22 cellular contexts compared by ENCODE assay signal in the genomic region with DNA sequence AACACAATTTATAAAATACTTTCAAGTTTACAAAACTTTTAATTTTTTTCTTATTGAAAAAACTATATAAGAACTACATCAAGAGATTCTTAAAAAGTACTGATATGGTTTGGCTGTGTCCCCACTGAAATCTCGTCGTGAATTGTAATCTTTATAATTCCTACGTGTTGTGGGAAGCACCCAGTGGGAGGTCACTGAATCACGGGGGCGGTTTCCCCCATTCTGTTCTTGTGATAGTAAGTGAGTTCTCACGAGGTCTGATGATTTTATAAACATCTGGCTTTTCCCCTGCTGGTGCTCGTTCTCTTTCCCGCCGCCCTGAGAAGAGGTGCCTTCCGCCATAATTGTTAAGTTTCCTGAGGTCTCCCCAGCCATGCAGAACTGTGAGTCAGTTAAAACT.
DNase-seq lines count a peak whose midpoint lies in the region; ATAC-seq and TF ChIP-seq lines count a peak whose summit lies in the region.
"Had no signal": no experiment of that assay in that cellular context is flagged by ENCODE, and none has a peak within 500 bp of the region (broad histone marks: within the 10 kb centered on the region; RNA-seq: fewer than 3 reads in every experiment).

No MANE protein-coding gene starts in this region.

- no peak overlapping the region for H2BK12ac ChIP-seq in H9 (ENCODE audit: insufficient read length, low read depth, low read length)

- no peak overlapping the region for H3K56ac ChIP-seq in H9 (ENCODE audit: insufficient read length, low read depth, low read length)

- H2BK120ac ChIP-seq in H9 (ENCODE audit: low read depth, low read length, poor library complexity, severe bottlenecking): no peak overlapping the region

- H4K91ac ChIP-seq in H9 (ENCODE audit: insufficient read length, low read depth, low read length): no peak overlapping the region

- TF ChIP-seq POLR2A in spleen (IDR thresholded peaks at IDR 0.05) (no peak), erythroblast (IDR thresholded peaks at IDR 0.05; ENCODE audit: low read length) (no peak)

- no peak overlapping the region for H4K8ac ChIP-seq in H9 (replicated peaks; ENCODE audit: insufficient read length, low read depth, low read length)

- H3K18ac ChIP-seq in H9 (ENCODE audit: insufficient read length, low read depth, low read length): no peak overlapping the region

- H3K4me2 ChIP-seq in H9 (ENCODE audit: insufficient read depth, insufficient read length, low read length) (no peak overlapping the region), MM.1S (ENCODE audit: low read depth, low read length) (no peak overlapping the region)
- H3K4me2 ChIP-seq: BLaER1 had no signal

- H3K4me3 ChIP-seq in endodermal cell (ENCODE audit: low read length): no peak overlapping the region
- no peak overlapping the region for H3K4me3 ChIP-seq in spleen
- no peak overlapping the region for H3K4me3 ChIP-seq in MM.1S (ENCODE audit: low read length)
- H3K4me3 ChIP-seq: BLaER1, SJSA1 had no signal

- H3K27me3 Mint-ChIP-seq in H9 (ENCODE audit: low read depth) (no peaks in the 10 kb centered on the region), WTC11 (ENCODE audit: low read depth) (no peaks in the 10 kb centered on the region), endodermal cell (ENCODE audit: insufficient read depth) (no peaks in the 10 kb centered on the region), progenitor cell of endocrine pancreas (no peaks in the 10 kb centered on the region)

- H3K9me3 ChIP-seq in H9 (ENCODE audit: control insufficient read depth, low read depth, low read length) (no peaks in the 10 kb centered on the region), endodermal cell (ENCODE audit: control insufficient read depth, low read length) (peaks cover 7% of the 10 kb centered on the region), spleen (peaks cover 0 to 13% (median 0%) of the 10 kb centered on the region in 8 donors), MM.1S (replicated peaks; ENCODE audit: insufficient read depth, low read length) (no peaks in the 10 kb centered on the region)
- H3K9me3 ChIP-seq: BLaER1, SJSA1 had no signal

- no peak overlapping the region for H3K23ac ChIP-seq in H9 (ENCODE audit: insufficient read length, low read depth, low read length)

- POLR2A ChIA-PET in WTC11 (lab: Charles Lee): no interaction called here

- H3K4me3 Mint-ChIP-seq in H9 (no peak overlapping the region), WTC11 (no peak overlapping the region), endodermal cell (no peak overlapping the region), progenitor cell of endocrine pancreas (ENCODE audit: low read depth) (no peak overlapping the region)
- H3K4me3 Mint-ChIP-seq: CD4-positive, CD25-positive, alpha-beta regulatory T cell had no signal

- peaks cover 13 to 15% of the 10 kb centered on the region in 2 experiments for H3K4me1 Mint-ChIP-seq in H9
- H3K4me1 Mint-ChIP-seq in WTC11: peaks cover 38% of the 10 kb centered on the region
- peaks cover 19% of the 10 kb centered on the region for H3K4me1 Mint-ChIP-seq in endodermal cell
- H3K4me1 Mint-ChIP-seq in progenitor cell of endocrine pancreas (ENCODE audit: low read depth): peaks cover 45% of the 10 kb centered on the region
- H3K4me1 Mint-ChIP-seq: CD4-positive, CD25-positive, alpha-beta regulatory T cell had no signal

- no peak overlapping the region for H3K14ac ChIP-seq in H9 (ENCODE audit: insufficient read depth, low read length)

- no peaks in the 10 kb centered on the region for H3F3A ChIP-seq in MM.1S (ENCODE audit: insufficient read depth, low read length)

- H2AFZ ChIP-seq in H9 (ENCODE audit: low read length) (no peak overlapping the region), MM.1S (ENCODE audit: low read length) (no peak overlapping the region)

- H2BK5ac ChIP-seq in H9 (ENCODE audit: insufficient read length, low read length): no peak overlapping the region

- H3K79me2 ChIP-seq in H9 (ENCODE audit: insufficient read depth, low read length): peaks cover 2% of the 10 kb centered on the region; the same call in 1 of the 2 replicates
- H3K79me2 ChIP-seq in MM.1S (ENCODE audit: low read length): no peaks in the 10 kb centered on the region

- H3K27ac Mint-ChIP-seq in H9 (peak overlapping the region in 2 of 3 experiments; percentile 34 to 93; a peak in 3 of 7 replicates), WTC11 (peak overlapping the region; percentile 52; the same call in 1 of the 2 replicates), endodermal cell (peak overlapping the region; percentile 56), progenitor cell of endocrine pancreas (peak overlapping the region; percentile 76)
- H3K27ac Mint-ChIP-seq: CD4-positive, CD25-positive, alpha-beta regulatory T cell had no signal

- no peak overlapping the region for H2AK5ac ChIP-seq in H9 (ENCODE audit: insufficient read length, low read length)

- H3K36me3 ChIP-seq in endodermal cell (ENCODE audit: control insufficient read depth, insufficient read depth, low read length) (no peaks in the 10 kb centered on the region), spleen (no peaks in the 10 kb centered on the region), MM.1S (replicated peaks; ENCODE audit: insufficient read depth, low read length) (no peaks in the 10 kb centered on the region)
- H3K36me3 ChIP-seq: BLaER1, SJSA1 had no signal

- no peaks in the 10 kb centered on the region for H3K9me2 ChIP-seq in MM.1S (replicated peaks; ENCODE audit: insufficient read depth, low read length)

- ATAC-seq in WTC11 (no peak), HG03108 (IDR thresholded peaks at IDR 0.05; ENCODE audit: unreplicated experiment) (no peak)
- ATAC-seq: HepG2 had no signal

- H4K20me1 ChIP-seq in H9 (ENCODE audit: control insufficient read depth, insufficient read depth, insufficient read length) (no peaks in the 10 kb centered on the region), MM.1S (ENCODE audit: insufficient read depth, low read length) (no peaks in the 10 kb centered on the region)
- H4K20me1 ChIP-seq: BLaER1 had no signal

- H2BK20ac ChIP-seq in H9 (ENCODE audit: low read depth, low read length, poor library complexity, severe bottlenecking): no peak overlapping the region

- H3K79me1 ChIP-seq in H9 (ENCODE audit: insufficient read depth, low read depth, low read length, poor library complexity, severe bottlenecking): no peaks in the 10 kb centered on the region

- WGBS in H9 (ENCODE audit: extremely low coverage, insufficient read length, low lambda C conversion rate): no CpG with 5 or more reads among the region's 10 CpGs
- WGBS in endodermal cell (ENCODE audit: insufficient coverage in 1 of 2, insufficient read length in 1 of 2), 2 experiments: 68 to 73% methylated on average over 6 to 10 of the region's 10 CpGs
- 77 to 86% (median 81%) methylated on average over 10 of the region's 10 CpGs for WGBS in spleen, 5 donors

- H3K4ac ChIP-seq in H9 (ENCODE audit: low read depth, low read length): no peak overlapping the region

- no peak overlapping the region for H3K9ac ChIP-seq in H9 (ENCODE audit: extremely low read depth, insufficient read length, low read length)
- H3K9ac ChIP-seq in endodermal cell (ENCODE audit: extremely low read depth, low read length, poor library complexity, severe bottlenecking): no peak overlapping the region
- H3K9ac ChIP-seq in MM.1S (ENCODE audit: low read length): no peak overlapping the region
- H3K9ac ChIP-seq: BLaER1 had no signal

- intact Hi-C loops in spleen (cut with DNase I; ENCODE audit: low total_unique reads): no loop called here

- H3K4me1 ChIP-seq in H9 (ENCODE audit: insufficient read depth, low read length): peaks cover 5% of the 10 kb centered on the region; the same call in 1 of the 2 replicates
- H3K4me1 ChIP-seq in endodermal cell (ENCODE audit: control insufficient read depth, insufficient read depth, low read length): peaks cover 2% of the 10 kb centered on the region
- H3K4me1 ChIP-seq in spleen: no peaks in the 10 kb centered on the region
- no peaks in the 10 kb centered on the region for H3K4me1 ChIP-seq in MM.1S (ENCODE audit: low read length)
- H3K4me1 ChIP-seq: BLaER1, SJSA1 had no signal

- H3K23me2 ChIP-seq in H9 (ENCODE audit: insufficient read length, low read depth, low read length, poor library complexity, severe bottlenecking): no peaks in the 10 kb centered on the region

- H3K36me3 Mint-ChIP-seq in H9 (ENCODE audit: insufficient read depth in 1 of 3, low read depth in 3 of 3) (peaks cover 2 to 12% (median 11%) of the 10 kb centered on the region in 3 experiments; a peak in 6 of 7 replicates), WTC11 (peaks cover 8% of the 10 kb centered on the region; the same call in 1 of the 2 replicates), endodermal cell (ENCODE audit: low read depth) (peaks cover 11% of the 10 kb centered on the region), progenitor cell of endocrine pancreas (ENCODE audit: insufficient read depth) (peaks cover 17% of the 10 kb centered on the region)
- H3K36me3 Mint-ChIP-seq: CD4-positive, CD25-positive, alpha-beta regulatory T cell had no signal

- TF ChIP-seq CTCF in H9 (conservative IDR thresholded peaks at IDR 0.05) (no peak), WTC11 (IDR thresholded peaks at IDR 0.05) (no peak), endodermal cell (conservative IDR thresholded peaks at IDR 0.05) (no peak), progenitor cell of endocrine pancreas (IDR thresholded peaks at IDR 0.05; ENCODE audit: unreplicated experiment) (no peak), spleen (IDR thresholded peaks at IDR 0.05 in 8 of 11, conservative IDR thresholded peaks at IDR 0.05 in 3 of 11) (no peak), MM.1S (IDR thresholded peaks at IDR 0.05; ENCODE audit: low read length) (no peak)

- H3T11ph ChIP-seq in H9 (ENCODE audit: low read length): no peak overlapping the region

- H3K27me3 ChIP-seq in H9 (ENCODE audit: insufficient read depth, low read length): no peaks in the 10 kb centered on the region
- H3K27me3 ChIP-seq in endodermal cell (ENCODE audit: control insufficient read depth, insufficient read depth, low read length, poor library complexity, severe bottlenecking): no peaks in the 10 kb centered on the region
- H3K27me3 ChIP-seq in spleen (replicated peaks in 1 of 7): no peaks in the 10 kb centered on the region
- no peaks in the 10 kb centered on the region for H3K27me3 ChIP-seq in MM.1S (replicated peaks; ENCODE audit: insufficient read depth, low read length)
- H3K27me3 ChIP-seq: BLaER1, SJSA1 had no signal

- H3K9me3 Mint-ChIP-seq in H9: peaks cover 8 to 9% of the 10 kb centered on the region in 2 experiments; a peak in 4 of 5 replicates
- H3K9me3 Mint-ChIP-seq in WTC11: peaks cover 12% of the 10 kb centered on the region
- peaks cover 11% of the 10 kb centered on the region for H3K9me3 Mint-ChIP-seq in endodermal cell
- peaks cover 18% of the 10 kb centered on the region for H3K9me3 Mint-ChIP-seq in progenitor cell of endocrine pancreas (ENCODE audit: low read depth)

- CTCF ChIA-PET in WTC11 (lab: Charles Lee): interaction anchor here (0.6 kb wide), 1 partner anchor 308 kb away, joined by 3 read pairs; no protein-coding TSS in a partner anchor

- DNase-seq in H9: no peak
- DNase-seq in WTC11 (ENCODE audit: low spot score): no peak
- DNase-seq in endodermal cell: peak; percentile 58
- no peak for DNase-seq in progenitor cell of endocrine pancreas (ENCODE audit: low spot score, unreplicated experiment)
- no peak for DNase-seq in spleen
- no peak for DNase-seq in MM.1S
- DNase-seq in erythroblast (lab: John Stamatoyannopoulos, UW): no peak
- DNase-seq: CD4-positive, CD25-positive, alpha-beta regulatory T cell; DMS153; GOT3; HCEC 1CT; Karpas-422; NCI-H1092 treated with DMSO at 0.1 percent for 48 hours; NCI-H1436 treated with DMSO at 0.1 percent for 48 hours; NCI-H187 treated with DMSO at 0.1 percent for 48 hours; NCI-H526 treated with DMSO at 0.1 percent for 48 hours; Right ventricle myocardium superior; RPMI8226 had no signal

- H2BK15ac ChIP-seq in H9 (ENCODE audit: low read depth, low read length): no peak overlapping the region

- H3K27ac ChIP-seq in H9 (ENCODE audit: insufficient read length, low read depth, low read length) (no peak overlapping the region), endodermal cell (ENCODE audit: low read depth, low read length) (no peak overlapping the region), spleen (no peak overlapping the region), MM.1S (ENCODE audit: low read length) (no peak overlapping the region)
- H3K27ac ChIP-seq: BLaER1, SJSA1 had no signal

- H4K5ac ChIP-seq in H9 (ENCODE audit: insufficient read length, low read depth, low read length): no peak overlapping the region
